In the genomic region with DNA sequence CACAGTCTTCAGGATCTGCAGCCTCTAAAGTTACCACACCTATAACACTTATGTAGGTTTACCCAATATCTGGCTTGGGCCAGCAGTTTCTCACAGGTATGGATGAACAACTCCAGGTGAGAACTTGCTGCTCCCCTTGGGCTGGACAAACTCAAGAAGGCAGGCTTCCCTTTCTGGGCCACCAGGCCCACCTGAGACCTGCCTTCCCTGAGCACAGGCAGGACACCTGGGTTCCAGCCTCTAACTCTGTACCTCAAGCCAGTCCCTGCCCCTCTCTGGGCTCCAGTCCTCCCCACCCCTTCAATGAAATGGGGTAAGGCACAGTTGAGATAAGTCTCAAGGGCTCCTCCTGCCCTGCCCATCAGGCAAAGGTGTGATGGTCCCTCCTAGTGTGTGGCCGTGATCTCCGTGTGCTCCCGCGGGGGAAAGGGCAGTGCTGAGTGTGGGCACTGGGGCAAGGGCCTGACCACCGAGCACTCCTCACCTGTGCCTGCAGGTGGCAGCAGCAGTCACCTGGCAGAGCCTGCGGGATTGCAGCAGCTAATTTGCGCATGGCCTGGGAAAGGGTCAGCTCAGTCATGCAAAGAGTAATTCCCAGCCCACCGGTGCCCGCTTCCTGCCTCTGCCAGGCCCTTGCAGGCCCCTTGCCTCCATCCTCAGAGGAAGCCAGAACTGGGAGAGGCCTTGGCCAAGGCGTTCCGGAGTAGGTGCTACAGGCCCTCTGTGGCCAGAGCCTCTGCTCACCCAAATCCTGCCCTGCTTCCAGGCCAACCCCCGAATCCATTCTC, we compare ENCODE assay signal across 9 cellular contexts. TPM values are rescaled to one million over a fixed set of nuclear protein-coding genes. Genes with fewer than 3 reads are reported as not detected.
A peak's percentile ranks its signal among the peaks of the same experiment; 100 is the strongest.
DNase-seq lines count a peak whose midpoint lies in the region; ATAC-seq and TF ChIP-seq lines count a peak whose summit lies in the region.
"Had no signal": no experiment of that assay in that cellular context is flagged by ENCODE, and none has a peak within 500 bp of the region (broad histone marks: within the 10 kb centered on the region; RNA-seq: fewer than 3 reads in every experiment).

No MANE protein-coding gene starts in this region.

- TF ChIP-seq CTCF in HEK293 (tag by site-specific recombination; IDR thresholded peaks at IDR 0.05) = peak; percentile 57
- peak in 1 of 3 donors; percentile 50 for TF ChIP-seq CTCF in lower leg skin (IDR thresholded peaks at IDR 0.05)
- TF ChIP-seq CTCF in tibial artery (IDR thresholded peaks at IDR 0.05) = peak; percentile 8 to 24

- no peak for ATAC-seq in central memory CD8-positive, alpha-beta T cell (replicated peaks; ENCODE audit: extremely low read depth, poor library complexity, severe bottlenecking)

- H3K4me1 ChIP-seq in HEK293 (ENCODE audit: control insufficient read depth, insufficient read depth, low read length) (no peaks in the 10 kb centered on the region), tibial artery (no peaks in the 10 kb centered on the region)

- no peaks in the 10 kb centered on the region for H3K27me3 Mint-ChIP-seq in central memory CD8-positive, alpha-beta T cell

- POLR2A ChIA-PET in HEK293 (lab: Yijun Ruan, JAX) = no interaction called here

- CTCF ChIA-PET in HEK293 (lab: Yijun Ruan, JAX) = interaction anchor here (0.6 to 6.9 kb wide), 15 partner anchors 9 to 727 kb away, joined by 3 to 59 read pairs (median 4); no protein-coding TSS in a partner anchor

- peaks cover 10% of the 10 kb centered on the region for H3K36me3 Mint-ChIP-seq in central memory CD8-positive, alpha-beta T cell (ENCODE audit: insufficient read depth)

- intact Hi-C loops in lower leg skin (cut with DNase I; ENCODE audit: low total_unique reads) = no loop called here
- intact Hi-C loops in tibial artery (cut with DNase I; ENCODE audit: low total_unique reads) = no loop called here

- no peaks in the 10 kb centered on the region for H3K36me3 ChIP-seq in HEK293 (ENCODE audit: control insufficient read depth in 2 of 2, insufficient read depth in 1 of 2, low read length in 2 of 2)
- H3K36me3 ChIP-seq in tibial artery = no peaks in the 10 kb centered on the region

- H3K27ac Mint-ChIP-seq in central memory CD8-positive, alpha-beta T cell (ENCODE audit: low read depth) = no peak overlapping the region

- no peak for TF ChIP-seq POLR2A in lower leg skin (IDR thresholded peaks at IDR 0.05)

- H3K9me3 ChIP-seq in HEK293 (ENCODE audit: control insufficient read depth, insufficient read depth, low read depth, low read length) (no peaks in the 10 kb centered on the region), tibial artery (peaks cover 0 to 7% (median 5%) of the 10 kb centered on the region in 3 donors)

- H3K4me3 ChIP-seq in HEK293 (ENCODE audit: low read depth, low read length) = no peak overlapping the region
- H3K4me3 ChIP-seq in lower leg skin (ENCODE audit: low read depth, poor library complexity, severe bottlenecking) = no peak overlapping the region
- H3K4me3 ChIP-seq in tibial artery = no peak overlapping the region
- H3K4me3 ChIP-seq: skin epidermis had no signal

- 11 to 21% methylated on average over 9 to 12 of the region's 12 CpGs for WGBS in lower leg skin, 2 donors

- peak overlapping the region; percentile 20 for H3K4me3 Mint-ChIP-seq in central memory CD8-positive, alpha-beta T cell

- H3K27ac ChIP-seq in HEK293 (ENCODE audit: extremely low read depth, low read depth, low read length) = no peak overlapping the region
- H3K27ac ChIP-seq in tibial artery = no peak overlapping the region

- peaks cover 5% of the 10 kb centered on the region for H3K9me3 Mint-ChIP-seq in central memory CD8-positive, alpha-beta T cell

- peaks cover 74% of the 10 kb centered on the region for H3K4me1 Mint-ChIP-seq in central memory CD8-positive, alpha-beta T cell

- H3K27me3 ChIP-seq in tibial artery = peaks cover 0 to 37% of the 10 kb centered on the region in 2 donors

- peak; percentile 10 for DNase-seq in DMS79 treated with DMSO at 0.1 percent for 48 hours (lab: John Stamatoyannopoulos, UW)
- DNase-seq in RPMI7951 (ENCODE audit: low read depth) = peak; percentile 34
- peak in 1 of 2 donors; percentile 12 for DNase-seq in central memory CD8-positive, alpha-beta T cell (ENCODE audit: low spot score in 2 of 2)
- peak; percentile 17 to 86 for DNase-seq in lower leg skin (ENCODE audit: low spot score in 2 of 2)
- DNase-seq in tibial artery = peak in 1 of 2 donors; percentile 54
- DNase-seq in OCI-M2 (lab: John Stamatoyannopoulos, UW; ENCODE audit: unreplicated experiment) = no peak
- DNase-seq in NCI-H226 = no peak

TF ChIP-seq in HEK293, 187 proteins besides CTCF, POLR2A, EP300 and RAD21 (continues in another document):
- TF ChIP-seq ZNF248 (tag by site-specific recombination; IDR thresholded peaks at IDR 0.05) (no peak), KLF16 (tag by site-specific recombination; IDR thresholded peaks at IDR 0.05) (0 out of 2 replicates have a peak, but pooled peaks have one; percentile 21), ZNF654 (tag by site-specific recombination; IDR thresholded peaks at IDR 0.05; ENCODE audit: low read depth) (peak; percentile 9; the same call in 1 of the 2 replicates), ZNF707 (tag by site-specific recombination; IDR thresholded peaks at IDR 0.05) (no peak), ZNF473 (tag by site-specific recombination; IDR thresholded peaks at IDR 0.05) (no peak), ZNF514 (tag by site-specific recombination; IDR thresholded peaks at IDR 0.05) (no peak), KLF7 (tag by site-specific recombination; IDR thresholded peaks at IDR 0.05; ENCODE audit: borderline replicate concordance) (no peak), ZNF24 (tag by site-specific recombination; IDR thresholded peaks at IDR 0.05) (no peak), ZNF19 (tag by site-specific recombination; IDR thresholded peaks at IDR 0.05; ENCODE audit: low read depth) (no peak), SCRT1 (tag by site-specific recombination; IDR thresholded peaks at IDR 0.05; ENCODE audit: borderline replicate concordance) (no peak), ZNF600 (tag by site-specific recombination; IDR thresholded peaks at IDR 0.05) (peak; percentile 54; the same call in 1 of the 2 replicates), ZNF214 (tag by site-specific recombination; IDR thresholded peaks at IDR 0.05; ENCODE audit: borderline replicate concordance) (no peak), ZFP3 (tag by site-specific recombination; IDR thresholded peaks at IDR 0.05; ENCODE audit: low read depth) (no peak), ZNF266 (tag by site-specific recombination; IDR thresholded peaks at IDR 0.05; ENCODE audit: low read depth) (no peak)
- TF ChIP-seq, protein P1, sequence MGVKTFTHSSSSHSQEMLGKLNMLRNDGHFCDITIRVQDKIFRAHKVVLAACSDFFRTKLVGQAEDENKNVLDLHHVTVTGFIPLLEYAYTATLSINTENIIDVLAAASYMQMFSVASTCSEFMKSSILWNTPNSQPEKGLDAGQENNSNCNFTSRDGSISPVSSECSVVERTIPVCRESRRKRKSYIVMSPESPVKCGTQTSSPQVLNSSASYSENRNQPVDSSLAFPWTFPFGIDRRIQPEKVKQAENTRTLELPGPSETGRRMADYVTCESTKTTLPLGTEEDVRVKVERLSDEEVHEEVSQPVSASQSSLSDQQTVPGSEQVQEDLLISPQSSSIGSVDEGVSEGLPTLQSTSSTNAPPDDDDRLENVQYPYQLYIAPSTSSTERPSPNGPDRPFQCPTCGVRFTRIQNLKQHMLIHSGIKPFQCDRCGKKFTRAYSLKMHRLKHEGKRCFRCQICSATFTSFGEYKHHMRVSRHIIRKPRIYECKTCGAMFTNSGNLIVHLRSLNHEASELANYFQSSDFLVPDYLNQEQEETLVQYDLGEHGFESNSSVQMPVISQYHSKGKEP (tag by site-specific recombination; IDR thresholded peaks at IDR 0.05) = peak; percentile 67
- TF ChIP-seq, protein P2, sequence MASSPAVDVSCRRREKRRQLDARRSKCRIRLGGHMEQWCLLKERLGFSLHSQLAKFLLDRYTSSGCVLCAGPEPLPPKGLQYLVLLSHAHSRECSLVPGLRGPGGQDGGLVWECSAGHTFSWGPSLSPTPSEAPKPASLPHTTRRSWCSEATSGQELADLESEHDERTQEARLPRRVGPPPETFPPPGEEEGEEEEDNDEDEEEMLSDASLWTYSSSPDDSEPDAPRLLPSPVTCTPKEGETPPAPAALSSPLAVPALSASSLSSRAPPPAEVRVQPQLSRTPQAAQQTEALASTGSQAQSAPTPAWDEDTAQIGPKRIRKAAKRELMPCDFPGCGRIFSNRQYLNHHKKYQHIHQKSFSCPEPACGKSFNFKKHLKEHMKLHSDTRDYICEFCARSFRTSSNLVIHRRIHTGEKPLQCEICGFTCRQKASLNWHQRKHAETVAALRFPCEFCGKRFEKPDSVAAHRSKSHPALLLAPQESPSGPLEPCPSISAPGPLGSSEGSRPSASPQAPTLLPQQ (tag by site-specific recombination; IDR thresholded peaks at IDR 0.05) = no peak
- TF ChIP-seq, protein P3, sequence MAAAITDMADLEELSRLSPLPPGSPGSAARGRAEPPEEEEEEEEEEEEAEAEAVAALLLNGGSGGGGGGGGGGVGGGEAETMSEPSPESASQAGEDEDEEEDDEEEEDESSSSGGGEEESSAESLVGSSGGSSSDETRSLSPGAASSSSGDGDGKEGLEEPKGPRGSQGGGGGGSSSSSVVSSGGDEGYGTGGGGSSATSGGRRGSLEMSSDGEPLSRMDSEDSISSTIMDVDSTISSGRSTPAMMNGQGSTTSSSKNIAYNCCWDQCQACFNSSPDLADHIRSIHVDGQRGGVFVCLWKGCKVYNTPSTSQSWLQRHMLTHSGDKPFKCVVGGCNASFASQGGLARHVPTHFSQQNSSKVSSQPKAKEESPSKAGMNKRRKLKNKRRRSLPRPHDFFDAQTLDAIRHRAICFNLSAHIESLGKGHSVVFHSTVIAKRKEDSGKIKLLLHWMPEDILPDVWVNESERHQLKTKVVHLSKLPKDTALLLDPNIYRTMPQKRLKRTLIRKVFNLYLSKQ (tag by site-specific recombination; IDR thresholded peaks at IDR 0.05; ENCODE audit: borderline replicate concordance) = no peak
- TF ChIP-seq, protein P4, sequence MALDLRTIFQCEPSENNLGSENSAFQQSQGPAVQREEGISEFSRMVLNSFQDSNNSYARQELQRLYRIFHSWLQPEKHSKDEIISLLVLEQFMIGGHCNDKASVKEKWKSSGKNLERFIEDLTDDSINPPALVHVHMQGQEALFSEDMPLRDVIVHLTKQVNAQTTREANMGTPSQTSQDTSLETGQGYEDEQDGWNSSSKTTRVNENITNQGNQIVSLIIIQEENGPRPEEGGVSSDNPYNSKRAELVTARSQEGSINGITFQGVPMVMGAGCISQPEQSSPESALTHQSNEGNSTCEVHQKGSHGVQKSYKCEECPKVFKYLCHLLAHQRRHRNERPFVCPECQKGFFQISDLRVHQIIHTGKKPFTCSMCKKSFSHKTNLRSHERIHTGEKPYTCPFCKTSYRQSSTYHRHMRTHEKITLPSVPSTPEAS (tag by site-specific recombination; IDR thresholded peaks at IDR 0.05) = no peak

RNA-seq across cellular contexts. Expression of a gene that starts 28.2 kb away (rescaled TPM):
- total RNA-seq in RPMI7951 (2014; rRNA removed; shearing (Covaris generic)) = 3.7 and 9.8 TPM in 2 replicates
- total RNA-seq in lower leg skin = 100 to 1,000 TPM; 129 to 159 (median 136) TPM

RNA-seq across cellular contexts. Expression of a gene that starts 57.8 kb away (rescaled TPM):
- 0.24 TPM in 1 of 2 replicates, not detected in the other for total RNA-seq in RPMI7951 (2014; rRNA removed; shearing (Covaris generic))
- total RNA-seq in lower leg skin = 1 to 10 TPM in 1 of 4 donors, under 1 TPM in 3; 0.23 to 1.5 (median 0.47) TPM

Comparison
In these comparisons a context has a peak if more than half of its experiments do, and no peak if none do; other contexts are left out.
1. DNase-seq: peak in DMS79 treated with DMSO at 0.1 percent for 48 hours (single experiment), RPMI7951 (single experiment) and lower leg skin (2 of 2); none in OCI-M2 (single experiment) and NCI-H226 (single experiment).
2. RNA of a gene that starts 28.2 kb away (total RNA-seq): 129 to 159 TPM in lower leg skin; 3.7 to 9.8 TPM in RPMI7951; every median in the first group is over 10 times any median in the second.